Comparison of ENCODE assay signal across 8 cellular contexts in genomic region chr5:177600458-177601018, GRCh38. TPM values are rescaled to one million over a fixed set of nuclear protein-coding genes. Genes with fewer than 3 reads are reported as not detected.
DNase-seq lines count a peak whose midpoint lies in the region; ATAC-seq and TF ChIP-seq lines count a peak whose summit lies in the region.

No MANE protein-coding gene starts in this region.

- H3K4me3 ChIP-seq in NT2/D1 (ENCODE audit: insufficient read length, low read depth), result peak overlapping the region; percentile 87
- peak overlapping the region; percentile 93 for H3K4me3 ChIP-seq in colonic mucosa
- peak overlapping the region; percentile 83 for H3K4me3 ChIP-seq in mesodermal cell (ENCODE audit: extremely low read depth, insufficient read depth, low read length, poor library complexity, severe bottlenecking)
- peak overlapping the region; percentile 55 to 80 for H3K4me3 ChIP-seq in uterus

- H3K27me3 ChIP-seq in NT2/D1 (ENCODE audit: insufficient read depth, insufficient read length), result peaks cover 14% of the 10 kb centered on the region
- H3K27me3 ChIP-seq in colonic mucosa, result no peaks in the 10 kb centered on the region
- H3K27me3 ChIP-seq in uterus, result no peaks in the 10 kb centered on the region

- H3K27ac ChIP-seq in colonic mucosa, result peak overlapping the region; percentile 85
- peak overlapping the region; percentile 73 for H3K27ac ChIP-seq in mesodermal cell (ENCODE audit: low read depth, low read length, severe bottlenecking)
- peak overlapping the region; percentile 78 to 84 for H3K27ac ChIP-seq in uterus

- 19 to 21% methylated on average over 14 to 15 of the region's 20 CpGs for WGBS in mesodermal cell (ENCODE audit: insufficient coverage in 2 of 2), 2 experiments

- H3K4me1 ChIP-seq in NT2/D1 (ENCODE audit: insufficient read depth, insufficient read length) (peaks cover 2% of the 10 kb centered on the region), colonic mucosa (no peaks in the 10 kb centered on the region), mesodermal cell (ENCODE audit: control insufficient read depth, insufficient read depth, low read length, poor library complexity, severe bottlenecking) (peaks cover 8% of the 10 kb centered on the region), uterus (peaks cover 0 to 9% of the 10 kb centered on the region in 2 donors)

- H3K9me3 ChIP-seq in NT2/D1 (ENCODE audit: insufficient read depth, low read length) (no peaks in the 10 kb centered on the region), colonic mucosa (no peaks in the 10 kb centered on the region), mesodermal cell (ENCODE audit: control insufficient read depth, low read length) (no peaks in the 10 kb centered on the region), uterus (no peaks in the 10 kb centered on the region)

- ATAC-seq in GM18861 (IDR thresholded peaks at IDR 0.05; ENCODE audit: unreplicated experiment) (no peak), GM19351 (IDR thresholded peaks at IDR 0.05; ENCODE audit: unreplicated experiment) (no peak)

- DNase-seq in NCI-H1092 (lab: John Stamatoyannopoulos, UW), result peak; percentile 3
- DNase-seq in NCI-H1092 treated with DMSO at 0.1 percent for 48 hours (lab: John Stamatoyannopoulos, UW), result no peak
- no peak for DNase-seq in NT2/D1 (ENCODE audit: low read depth, low spot score)
- no peak for DNase-seq in colonic mucosa
- no peak for DNase-seq in uterus

- no peak for TF ChIP-seq CTCF in colonic mucosa (IDR thresholded peaks at IDR 0.05)
- no peak for TF ChIP-seq CTCF in uterus (IDR thresholded peaks at IDR 0.05)

- TF ChIP-seq POLR2A in uterus (IDR thresholded peaks at IDR 0.05), result no peak

- H3K9ac ChIP-seq in NT2/D1 (ENCODE audit: insufficient read length, low read depth), result peak overlapping the region; percentile 88
- peak overlapping the region; percentile 68 to 77 for H3K9ac ChIP-seq in colonic mucosa (ENCODE audit: low read depth in 2 of 2, low read length in 2 of 2)

- H3K36me3 ChIP-seq in NT2/D1 (ENCODE audit: insufficient read depth, insufficient read length, low read length) (peaks cover 30% of the 10 kb centered on the region), colonic mucosa (peaks cover 11% of the 10 kb centered on the region), mesodermal cell (ENCODE audit: control insufficient read depth, insufficient read depth, low read length) (peaks cover 24% of the 10 kb centered on the region), uterus (no peaks in the 10 kb centered on the region)

- intact Hi-C loops in colonic mucosa (cut with DNase I), result no loop called here
- intact Hi-C loops in uterus (cut with DNase I; ENCODE audit: low total_unique reads), result no loop called here

RNA-seq across cellular contexts. Expression of gene B4GALT7, which starts 0.6 kb away (rescaled TPM):
- total RNA-seq in colonic mucosa (10 to 100 TPM; 19.2 to 30.3 TPM), uterus (10 to 100 TPM in 3 of 4 donors, 1 to 10 TPM in 1; 5.1 to 27.8 (median 24.5) TPM)
- 28.4 TPM for polyA plus RNA-seq in mesodermal cell (2013, experiment 1 of 2)
- 21.6 TPM for polyA plus RNA-seq in mesodermal cell (2013, experiment 2 of 2)

RNA-seq across cellular contexts. Expression of gene TMED9, which starts 8.5 kb away (rescaled TPM):
- total RNA-seq in colonic mucosa (100 to 1,000 TPM; 187 to 303 TPM), uterus (100 to 1,000 TPM in 2 of 4 donors, 10 to 100 TPM in 2; 12.8 to 106 (median 73.4) TPM)
- 316 TPM for polyA plus RNA-seq in mesodermal cell (2013, experiment 1 of 2)
- 273 TPM for polyA plus RNA-seq in mesodermal cell (2013, experiment 2 of 2)

RNA-seq across cellular contexts. Expression of gene FAM193B, which starts 46.2 kb away (rescaled TPM):
- total RNA-seq in colonic mucosa (10 to 100 TPM; 39.4 to 78.6 TPM), uterus (100 to 1,000 TPM in 1 of 4 donors, 10 to 100 TPM in 3; 16.5 to 117 (median 39.4) TPM)
- 84.5 TPM for polyA plus RNA-seq in mesodermal cell (2013, experiment 1 of 2)
- 80.8 TPM for polyA plus RNA-seq in mesodermal cell (2013, experiment 2 of 2)
